ENCODE assay signal across 19 cellular contexts in genomic region chr4:98275129-98275528, GRCh38.
DNase-seq lines count a peak whose midpoint lies in the region; ATAC-seq lines count a peak whose summit lies in the region.
"Had no signal": no experiment of that assay in that cellular context is flagged by ENCODE, and none has a peak within 500 bp of the region (broad histone marks: within the 10 kb centered on the region; RNA-seq: fewer than 3 reads in every experiment).

No MANE protein-coding gene starts in this region.

- H3K27ac Mint-ChIP-seq in stimulated activated naive CD8-positive, alpha-beta T cell treated with anti-CD3 and anti-CD28 coated beads, Interleukin-15, amount 100 ng/mL, for 72 hours: no peak overlapping the region
- H3K27ac Mint-ChIP-seq in effector memory CD8-positive, alpha-beta T cell: peak overlapping the region in 1 of 2 donors; percentile 72
- no peak overlapping the region for H3K27ac Mint-ChIP-seq in stimulated activated effector memory CD8-positive, alpha-beta T cell treated with anti-CD3 and anti-CD28 coated beads, Interleukin-12 subunit alpha, Interleukin-12 subunit beta, amount 100 ng/mL, for 72 hours

- H3K9me3 Mint-ChIP-seq in stimulated activated naive CD8-positive, alpha-beta T cell treated with anti-CD3 and anti-CD28 coated beads, Interleukin-15, amount 100 ng/mL, for 72 hours: peaks cover 10 to 12% of the 10 kb centered on the region in 2 donors
- H3K9me3 Mint-ChIP-seq in effector memory CD8-positive, alpha-beta T cell: no peaks in the 10 kb centered on the region
- no peaks in the 10 kb centered on the region for H3K9me3 Mint-ChIP-seq in stimulated activated effector memory CD8-positive, alpha-beta T cell treated with anti-CD3 and anti-CD28 coated beads, Interleukin-12 subunit alpha, Interleukin-12 subunit beta, amount 100 ng/mL, for 72 hours

- H3K4me3 Mint-ChIP-seq in stimulated activated naive CD8-positive, alpha-beta T cell treated with anti-CD3 and anti-CD28 coated beads, Interleukin-15, amount 100 ng/mL, for 72 hours: no peak overlapping the region
- H3K4me3 Mint-ChIP-seq in effector memory CD8-positive, alpha-beta T cell: peak overlapping the region in 1 of 2 donors; percentile 18
- H3K4me3 Mint-ChIP-seq in stimulated activated effector memory CD8-positive, alpha-beta T cell treated with anti-CD3 and anti-CD28 coated beads, Interleukin-12 subunit alpha, Interleukin-12 subunit beta, amount 100 ng/mL, for 72 hours: peak overlapping the region; percentile 4
- H3K4me3 Mint-ChIP-seq: CD14-positive monocyte had no signal

- peaks cover 13% of the 10 kb centered on the region for H3K4me1 Mint-ChIP-seq in stimulated activated naive CD8-positive, alpha-beta T cell treated with anti-CD3 and anti-CD28 coated beads, Interleukin-15, amount 100 ng/mL, for 72 hours
- peaks cover 16 to 45% of the 10 kb centered on the region in 2 donors for H3K4me1 Mint-ChIP-seq in effector memory CD8-positive, alpha-beta T cell (ENCODE audit: low read depth in 2 of 2)
- peaks cover 30% of the 10 kb centered on the region for H3K4me1 Mint-ChIP-seq in stimulated activated effector memory CD8-positive, alpha-beta T cell treated with anti-CD3 and anti-CD28 coated beads, Interleukin-12 subunit alpha, Interleukin-12 subunit beta, amount 100 ng/mL, for 72 hours
- H3K4me1 Mint-ChIP-seq: CD14-positive monocyte had no signal

- peak; percentile 92 for ATAC-seq in activated CD4-positive, CD25-positive, alpha-beta regulatory T cell treated with anti-CD3 and anti-CD28 coated beads, Interleukin-2, amount 50 U/mL, for 24 hours
- ATAC-seq in stimulated activated naive CD8-positive, alpha-beta T cell treated with anti-CD3 and anti-CD28 coated beads, Interleukin-15, amount 100 ng/mL, for 72 hours: peak; percentile 90
- ATAC-seq in stimulated activated naive CD8-positive, alpha-beta T cell treated with anti-CD3 and anti-CD28 coated beads, Interleukin-15, Interleukin-2, amounts not matched to agents 100 U/mL and 50 U/mL, for 24 hours: no peak
- ATAC-seq in effector memory CD8-positive, alpha-beta T cell (replicated peaks): peak; percentile 44
- ATAC-seq in stimulated activated effector memory CD8-positive, alpha-beta T cell treated with anti-CD3 and anti-CD28 coated beads, Interleukin-12 subunit alpha, Interleukin-12 subunit beta, amount 100 ng/mL, for 72 hours: peak; percentile 100
- no peak for ATAC-seq in GM21423 (IDR thresholded peaks at IDR 0.05; ENCODE audit: unreplicated experiment)

- peaks cover 3% of the 10 kb centered on the region for H3K36me3 Mint-ChIP-seq in effector memory CD8-positive, alpha-beta T cell (ENCODE audit: insufficient read depth)
- H3K36me3 Mint-ChIP-seq in stimulated activated effector memory CD8-positive, alpha-beta T cell treated with anti-CD3 and anti-CD28 coated beads, Interleukin-12 subunit alpha, Interleukin-12 subunit beta, amount 100 ng/mL, for 72 hours: no peaks in the 10 kb centered on the region

- no peaks in the 10 kb centered on the region for H3K27me3 Mint-ChIP-seq in stimulated activated naive CD8-positive, alpha-beta T cell treated with anti-CD3 and anti-CD28 coated beads, Interleukin-15, amount 100 ng/mL, for 72 hours
- H3K27me3 Mint-ChIP-seq in effector memory CD8-positive, alpha-beta T cell: no peaks in the 10 kb centered on the region

- DNase-seq in activated CD4-positive, CD25-positive, alpha-beta regulatory T cell (lab: John Stamatoyannopoulos, UW): no peak
- no peak for DNase-seq in stimulated activated naive CD8-positive, alpha-beta T cell treated with anti-CD3 and anti-CD28 coated beads, Interleukin-15, amount 100 ng/mL, for 72 hours
- no peak for DNase-seq in stimulated activated naive CD8-positive, alpha-beta T cell treated with anti-CD3 and anti-CD28 coated beads, Interleukin-15, Interleukin-2, amounts not matched to agents 100 U/mL and 50 U/mL, for 24 hours
- DNase-seq in effector memory CD8-positive, alpha-beta T cell: no peak
- no peak for DNase-seq in stimulated activated effector memory CD8-positive, alpha-beta T cell treated with anti-CD3 and anti-CD28 coated beads, Interleukin-12 subunit alpha, Interleukin-12 subunit beta, amount 100 ng/mL, for 72 hours (ENCODE audit: low spot score in 2 of 2)
- DNase-seq in GM03348 (ENCODE audit: low spot score): no peak
- DNase-seq: 8988T, GDM1, GM23248, IMR-90, NCI-H1092 treated with DMSO at 0.1 percent for 48 hours, NCI-H146, NCI-H2029 treated with DMSO at 0.1 percent for 48 hours, NCI-H510A, NCI-H774, SHP77 had no signal

Comparison
In these comparisons a context has a peak if more than half of its experiments do, and no peak if none do; other contexts are left out.
1. ATAC-seq: peak in activated CD4-positive, CD25-positive, alpha-beta regulatory T cell treated with anti-CD3 and anti-CD28 coated beads, Interleukin-2, amount 50 U/mL, for 24 hours (2 of 2), stimulated activated naive CD8-positive, alpha-beta T cell treated with anti-CD3 and anti-CD28 coated beads, Interleukin-15, amount 100 ng/mL, for 72 hours (single experiment), effector memory CD8-positive, alpha-beta T cell (single experiment) and stimulated activated effector memory CD8-positive, alpha-beta T cell treated with anti-CD3 and anti-CD28 coated beads, Interleukin-12 subunit alpha, Interleukin-12 subunit beta, amount 100 ng/mL, for 72 hours (single experiment); none in stimulated activated naive CD8-positive, alpha-beta T cell treated with anti-CD3 and anti-CD28 coated beads, Interleukin-15, Interleukin-2, amounts not matched to agents 100 U/mL and 50 U/mL, for 24 hours (single experiment) and GM21423 (single experiment).